In the genomic region with DNA sequence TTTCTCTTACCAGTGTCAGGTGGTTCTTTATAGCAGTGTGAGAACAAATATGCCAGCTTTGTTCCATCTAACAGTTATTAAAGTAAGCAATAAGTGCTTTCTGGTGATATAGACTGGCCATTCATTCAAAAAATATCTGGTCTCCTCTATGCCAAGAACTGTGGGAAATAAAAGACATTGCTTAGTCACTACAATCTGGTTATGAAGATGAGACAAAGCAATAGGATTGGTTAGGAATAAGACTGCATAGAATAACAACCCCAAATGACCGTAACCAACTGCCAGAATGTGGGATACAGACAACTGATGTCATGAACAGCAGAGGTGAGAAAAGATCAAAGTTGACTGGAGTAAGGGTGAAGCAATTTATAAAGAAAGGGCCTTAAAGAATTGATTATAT, we compare ENCODE assay signal across 18 cellular contexts.
"Had no signal": no experiment of that assay in that cellular context is flagged by ENCODE, and none has a peak within 500 bp of the region (broad histone marks: within the 10 kb centered on the region; RNA-seq: fewer than 3 reads in every experiment).

No MANE protein-coding gene starts in this region.

- H3K4me1 Mint-ChIP-seq: immature natural killer cell; mesothelial cell of epicardium; stimulated activated naive B cell treated with anti-CD40 and anti-IgM and Interleukin-4, amounts not matched to agents 10 μg/mL and 1 μg/mL and 100 μg/mL, for 72 hours had no signal

- DNase-seq: activated CD4-positive, alpha-beta T cell treated with anti-CD3 and anti-CD28 coated beads, Interleukin-2, amount 50 U/mL, for 48 hours; activated CD4-positive, CD25-positive, alpha-beta regulatory T cell treated with anti-CD3 and anti-CD28 coated beads, Interleukin-2, amount 50 U/mL, for 72 hours; activated gamma-delta T cell; activated T-cell treated with anti-CD3 and anti-CD28 coated beads, Interleukin-2, amount 50 U/mL, for 48 hours; anterior cingulate cortex; glutamatergic neuron; immature natural killer cell; left cardiac atrium; lower lobe of right lung; posterior cingulate gyrus; stimulated activated naive B cell treated with anti-CD40 and anti-IgM and Interleukin-4, amounts not matched to agents 10 μg/mL and 1 μg/mL and 100 μg/mL, for 72 hours; substantia nigra; T-helper 9 cell; transverse colon had no signal

- H3K27ac Mint-ChIP-seq: activated naive CD8-positive, alpha-beta T cell; immature natural killer cell; mesothelial cell of epicardium; stimulated activated naive B cell treated with anti-CD40 and anti-IgM and Interleukin-4, amounts not matched to agents 10 μg/mL and 1 μg/mL and 100 μg/mL, for 72 hours had no signal

- H3K4me2 ChIP-seq: smooth muscle cell had no signal

- ATAC-seq: left cardiac atrium; lower lobe of right lung; stimulated activated naive B cell treated with anti-CD40 and anti-IgM and Interleukin-4, amounts not matched to agents 10 μg/mL and 1 μg/mL and 100 μg/mL, for 72 hours had no signal

- H3K4me3 Mint-ChIP-seq: activated naive CD8-positive, alpha-beta T cell; mesothelial cell of epicardium; stimulated activated naive B cell treated with anti-CD40 and anti-IgM and Interleukin-4, amounts not matched to agents 10 μg/mL and 1 μg/mL and 100 μg/mL, for 72 hours had no signal

- H3K27me3 ChIP-seq: cardiac muscle cell, transverse colon had no signal

- H3K27ac ChIP-seq: cardiac muscle cell, lower lobe of right lung, transverse colon had no signal

- H3K27me3 Mint-ChIP-seq: activated naive CD8-positive, alpha-beta T cell; stimulated activated naive B cell treated with anti-CD40 and anti-IgM and Interleukin-4, amounts not matched to agents 10 μg/mL and 1 μg/mL and 100 μg/mL, for 72 hours had no signal

- H3K9me3 ChIP-seq: lower lobe of right lung had no signal

- H3K4me1 ChIP-seq: lower lobe of right lung, transverse colon had no signal
